14 cellular contexts compared by ENCODE assay signal in genomic region chr5:71734141-71734540, GRCh38.
DNase-seq lines count a peak whose midpoint lies in the region; ATAC-seq and TF ChIP-seq lines count a peak whose summit lies in the region.
"Had no signal": no experiment of that assay in that cellular context is flagged by ENCODE, and none has a peak within 500 bp of the region (broad histone marks: within the 10 kb centered on the region; RNA-seq: fewer than 3 reads in every experiment).

No MANE protein-coding gene starts in this region.

- H3K36me3 ChIP-seq in HEK293 (ENCODE audit: control insufficient read depth in 2 of 2, insufficient read depth in 1 of 2, low read length in 2 of 2) = no peaks in the 10 kb centered on the region

- H3K27ac ChIP-seq in HEK293 (ENCODE audit: extremely low read depth, low read depth, low read length) = no peak overlapping the region
- H3K27ac ChIP-seq: 22Rv1, A549, C4-2B had no signal

- H3K4me1 ChIP-seq in HEK293 (ENCODE audit: control insufficient read depth, insufficient read depth, low read length) = no peaks in the 10 kb centered on the region
- H3K4me1 ChIP-seq: A549, Caco-2 had no signal

- CTCF ChIA-PET in HEK293 (lab: Yijun Ruan, JAX) = no interaction called here

- TF ChIP-seq CTCF in HEK293 (tag by site-specific recombination; IDR thresholded peaks at IDR 0.05) = no peak
- TF ChIP-seq CTCF in choroid plexus epithelial cell (conservative IDR thresholded peaks at IDR 0.05; ENCODE audit: low read depth, low read length) = no peak
- no peak for TF ChIP-seq CTCF in retinal pigment epithelial cell (conservative IDR thresholded peaks at IDR 0.05; ENCODE audit: low read depth, low read length)

- POLR2A ChIA-PET in HEK293 (lab: Yijun Ruan, JAX) = no interaction called here

- H3K9me3 ChIP-seq in HEK293 (ENCODE audit: control insufficient read depth, insufficient read depth, low read depth, low read length) = no peaks in the 10 kb centered on the region
- H3K9me3 ChIP-seq: A549, Caco-2 had no signal

- DNase-seq in NCI-H1694 treated with DMSO at 0.1 percent for 48 hours (lab: John Stamatoyannopoulos, UW) (peak; percentile 9), NCI-H1694 (lab: John Stamatoyannopoulos, UW) (no peak), choroid plexus epithelial cell (ENCODE audit: low read depth) (peak; percentile 38), retinal pigment epithelial cell (ENCODE audit: low read depth) (peak; percentile 6), midbrain (lab: John Stamatoyannopoulos, UW) (no peak)
- DNase-seq: AML-193; Caco-2; CD4-positive, alpha-beta T cell; H9 had no signal

- H3K4me3 ChIP-seq in HEK293 (ENCODE audit: low read depth, low read length) (no peak overlapping the region), choroid plexus epithelial cell (ENCODE audit: low read depth, low read length) (no peak overlapping the region), retinal pigment epithelial cell (ENCODE audit: low read length) (no peak overlapping the region)
- H3K4me3 ChIP-seq: A549 had no signal

- ATAC-seq in HG03565 (IDR thresholded peaks at IDR 0.05; ENCODE audit: unreplicated experiment) = no peak
- ATAC-seq: A549 had no signal

TF ChIP-seq in HEK293, 187 proteins besides CTCF, POLR2A, EP300 and RAD21:
- no peak for TF ChIP-seq PBX3 (CRISPR knock-in tag; IDR thresholded peaks at IDR 0.05)
- TF ChIP-seq ZNF398 (tag by site-specific recombination; IDR thresholded peaks at IDR 0.05) = no peak
- TF ChIP-seq ZNF416 (tag by site-specific recombination; IDR thresholded peaks at IDR 0.05) = no peak
- TF ChIP-seq ZNF544 (tag by site-specific recombination; IDR thresholded peaks at IDR 0.05) = no peak
- no peak for TF ChIP-seq ZNF274 (IDR thresholded peaks at IDR 0.05; ENCODE audit: low read length)
- no peak for TF ChIP-seq ZNF274 (tag by site-specific recombination; IDR thresholded peaks at IDR 0.05; ENCODE audit: borderline replicate concordance)
- peak; percentile 57; the same call in 1 of the 2 replicates for TF ChIP-seq ZNF660 (tag by site-specific recombination; IDR thresholded peaks at IDR 0.05)

Comparison
In these comparisons a context has a peak if more than half of its experiments do, and no peak if none do; other contexts are left out.
1. DNase-seq: peak in NCI-H1694 treated with DMSO at 0.1 percent for 48 hours (single experiment), choroid plexus epithelial cell (single experiment) and retinal pigment epithelial cell (single experiment); none in NCI-H1694 (single experiment) and midbrain (single experiment).